10 cellular contexts compared by ENCODE assay signal in the genomic region with DNA sequence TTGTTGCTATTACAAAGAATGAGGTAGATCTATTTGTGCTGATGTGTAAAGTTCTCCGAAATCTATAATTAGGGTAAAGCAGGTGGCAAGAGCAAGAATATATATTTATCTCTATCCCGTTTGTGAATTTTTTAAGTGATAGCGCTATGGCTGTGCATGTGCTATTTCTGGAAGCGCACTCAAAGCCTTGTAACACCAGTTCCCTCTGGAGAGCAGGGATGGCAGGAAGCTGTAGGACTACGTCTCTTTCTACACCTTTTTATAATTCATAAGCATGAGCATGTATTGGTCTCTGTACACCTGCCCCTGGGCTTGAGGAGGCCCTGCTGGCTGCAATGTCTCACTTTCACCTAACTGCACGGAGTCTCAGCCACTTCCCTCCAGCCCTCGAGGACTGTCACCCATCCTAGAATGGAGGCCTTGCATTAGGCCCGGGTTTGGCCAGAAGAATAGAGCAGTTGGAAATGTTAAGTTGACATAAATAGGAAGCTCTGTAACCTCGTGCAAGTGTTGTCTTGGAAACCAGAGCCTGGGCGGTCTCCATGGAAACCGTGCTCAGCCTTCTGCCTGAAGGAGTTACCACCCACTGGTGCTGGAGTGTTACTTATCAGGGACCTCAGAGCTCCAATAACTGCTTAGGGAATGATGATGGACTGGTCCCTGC. TPM values are rescaled to one million over a fixed set of nuclear protein-coding genes. Genes with fewer than 3 reads are reported as not detected.
DNase-seq lines count a peak whose midpoint lies in the region; ATAC-seq and TF ChIP-seq lines count a peak whose summit lies in the region.
"Had no signal": no experiment of that assay in that cellular context is flagged by ENCODE, and none has a peak within 500 bp of the region (broad histone marks: within the 10 kb centered on the region; RNA-seq: fewer than 3 reads in every experiment).

No MANE protein-coding gene starts in this region.

- intact Hi-C loops in lower leg skin (cut with DNase I; ENCODE audit: low total_unique reads) (no loop called here), OCI-LY7 (cut with micrococcal nuclease; ENCODE audit: unreplicated experiment) (no loop called here)

- no peaks in the 10 kb centered on the region for H3K27me3 ChIP-seq in Karpas-422 (ENCODE audit: low read length)

- TF ChIP-seq POLR2A in lower leg skin (IDR thresholded peaks at IDR 0.05), result no peak

- H3K36me3 ChIP-seq in Karpas-422 (ENCODE audit: insufficient read depth, low read length) (no peaks in the 10 kb centered on the region), OCI-LY7 (ENCODE audit: insufficient read depth, low read length) (no peaks in the 10 kb centered on the region)

- H3K9me2 ChIP-seq in Karpas-422 (replicated peaks; ENCODE audit: insufficient read depth, low read length) (no peaks in the 10 kb centered on the region), OCI-LY7 (ENCODE audit: insufficient read depth, low read length) (no peaks in the 10 kb centered on the region)

- DNase-seq in DMS79 (lab: John Stamatoyannopoulos, UW), result peak; percentile 86
- DNase-seq in Karpas-422, result peak; percentile 68
- DNase-seq in medulla oblongata (ENCODE audit: extremely low spot score), result peak; percentile 53
- no peak for DNase-seq in lower leg skin (ENCODE audit: low spot score in 2 of 2)
- no peak for DNase-seq in OCI-LY7 (ENCODE audit: low spot score)
- DNase-seq: foreskin keratinocyte had no signal

- H4K20me1 ChIP-seq in Karpas-422 (ENCODE audit: insufficient read depth, low read depth, low read length), result no peaks in the 10 kb centered on the region
- no peaks in the 10 kb centered on the region for H4K20me1 ChIP-seq in OCI-LY7 (ENCODE audit: insufficient read depth, low read length)

- H3K4me2 ChIP-seq in Karpas-422 (ENCODE audit: low read depth, low read length, poor library complexity, severe bottlenecking) (no peak overlapping the region), OCI-LY7 (ENCODE audit: low read length) (no peak overlapping the region)

- H3K27ac ChIP-seq in Karpas-422 (ENCODE audit: low read length), result no peak overlapping the region
- peak overlapping the region; percentile 93 for H3K27ac ChIP-seq in angular gyrus (ENCODE audit: low read depth, low read length)
- no peak overlapping the region for H3K27ac ChIP-seq in OCI-LY7 (ENCODE audit: low read depth, low read length, poor library complexity, severe bottlenecking)
- H3K27ac ChIP-seq: foreskin keratinocyte, VCaP had no signal

- no peaks in the 10 kb centered on the region for H3K9me3 ChIP-seq in Karpas-422 (ENCODE audit: low read length)
- H3K9me3 ChIP-seq in OCI-LY7 (ENCODE audit: low read length), result no peaks in the 10 kb centered on the region

- CTCF ChIA-PET in OCI-LY7 (lab: Charles Lee; ENCODE audit: unreplicated experiment), result no interaction called here

- POLR2A ChIA-PET in OCI-LY7 (lab: Charles Lee), result no interaction called here

- H3K9ac ChIP-seq in Karpas-422 (ENCODE audit: low read length), result no peak overlapping the region

- H3K79me2 ChIP-seq in Karpas-422 (ENCODE audit: low read length) (no peaks in the 10 kb centered on the region), OCI-LY7 (ENCODE audit: insufficient read depth, low read depth, low read length) (no peaks in the 10 kb centered on the region)

- H3K4me1 ChIP-seq in Karpas-422 (ENCODE audit: low read length) (peaks cover 12% of the 10 kb centered on the region), OCI-LY7 (ENCODE audit: insufficient read depth, low read length, poor library complexity, severe bottlenecking) (no peaks in the 10 kb centered on the region)
- H3K4me1 ChIP-seq: foreskin keratinocyte had no signal

- H2AFZ ChIP-seq in Karpas-422 (ENCODE audit: low read length) (no peak overlapping the region), OCI-LY7 (ENCODE audit: low read length) (no peak overlapping the region)

- BruUV-seq in OCI-LY7 (replicated peaks; lab: Mats Ljungman, UMichigan), result no TSS peak

- H3K4me3 ChIP-seq in Karpas-422 (ENCODE audit: low read length), result no peak overlapping the region
- no peak overlapping the region for H3K4me3 ChIP-seq in lower leg skin (ENCODE audit: low read depth, poor library complexity, severe bottlenecking)
- H3K4me3 ChIP-seq in OCI-LY7 (ENCODE audit: low read depth, low read length, poor library complexity, severe bottlenecking), result no peak overlapping the region

- 62 to 63% methylated on average over 11 of the region's 11 CpGs for WGBS in lower leg skin, 2 donors

- ATAC-seq in HG03095 (IDR thresholded peaks at IDR 0.05; ENCODE audit: unreplicated experiment), result no peak
- ATAC-seq in HG03565 (IDR thresholded peaks at IDR 0.05; ENCODE audit: unreplicated experiment), result no peak
- ATAC-seq: foreskin keratinocyte had no signal

- no peak for TF ChIP-seq CTCF in lower leg skin (IDR thresholded peaks at IDR 0.05)
- no peak for TF ChIP-seq CTCF in OCI-LY7 (conservative IDR thresholded peaks at IDR 0.05; ENCODE audit: low read length)

RNA-seq across cellular contexts. Expression of a gene that starts 20.9 kb away (rescaled TPM):
- 0.19 TPM in 1 of 2 replicates, not detected in the other for total RNA-seq in Karpas-422 (2014; rRNA removed; shearing (Covaris generic); ENCODE audit: low replicate concordance)
- total RNA-seq in lower leg skin, result 10 to 100 TPM; 12.3 to 19.1 (median 14.0) TPM
- not detected in 2 replicates for total RNA-seq in OCI-LY7 (2014; rRNA removed; shearing (Covaris generic))
- total RNA-seq in OCI-LY7 (2022), result not detected in 2 replicates

RNA-seq across cellular contexts. Expression of a gene that starts 39.4 kb away (rescaled TPM):
- 2.9 and 9.5 TPM in 2 replicates for total RNA-seq in Karpas-422 (2014; rRNA removed; shearing (Covaris generic); ENCODE audit: low replicate concordance)
- total RNA-seq in lower leg skin (under 1 TPM in 1 of 4 donors, not detected in 3; 0.30 TPM), OCI-LY7 (2022) (not detected in 2 replicates)
- total RNA-seq in OCI-LY7 (2014; rRNA removed; shearing (Covaris generic)), result 0.22 TPM in 1 of 2 replicates, not detected in the other
- total RNA-seq: foreskin keratinocyte had no signal

Comparison
In these comparisons a context has a peak if more than half of its experiments do, and no peak if none do; other contexts are left out.
1. DNase-seq: peak in DMS79 (single experiment), Karpas-422 (single experiment) and medulla oblongata (single experiment); none in lower leg skin (0 of 2) and OCI-LY7 (single experiment).
2. RNA of a gene that starts 20.9 kb away (total RNA-seq): 12.3 to 19.1 TPM in lower leg skin; 0.19 TPM in Karpas-422 and not detected in OCI-LY7; every median in the first group is over 10 times any median in the second.